12 cellular contexts compared by ENCODE assay signal in the genomic region with DNA sequence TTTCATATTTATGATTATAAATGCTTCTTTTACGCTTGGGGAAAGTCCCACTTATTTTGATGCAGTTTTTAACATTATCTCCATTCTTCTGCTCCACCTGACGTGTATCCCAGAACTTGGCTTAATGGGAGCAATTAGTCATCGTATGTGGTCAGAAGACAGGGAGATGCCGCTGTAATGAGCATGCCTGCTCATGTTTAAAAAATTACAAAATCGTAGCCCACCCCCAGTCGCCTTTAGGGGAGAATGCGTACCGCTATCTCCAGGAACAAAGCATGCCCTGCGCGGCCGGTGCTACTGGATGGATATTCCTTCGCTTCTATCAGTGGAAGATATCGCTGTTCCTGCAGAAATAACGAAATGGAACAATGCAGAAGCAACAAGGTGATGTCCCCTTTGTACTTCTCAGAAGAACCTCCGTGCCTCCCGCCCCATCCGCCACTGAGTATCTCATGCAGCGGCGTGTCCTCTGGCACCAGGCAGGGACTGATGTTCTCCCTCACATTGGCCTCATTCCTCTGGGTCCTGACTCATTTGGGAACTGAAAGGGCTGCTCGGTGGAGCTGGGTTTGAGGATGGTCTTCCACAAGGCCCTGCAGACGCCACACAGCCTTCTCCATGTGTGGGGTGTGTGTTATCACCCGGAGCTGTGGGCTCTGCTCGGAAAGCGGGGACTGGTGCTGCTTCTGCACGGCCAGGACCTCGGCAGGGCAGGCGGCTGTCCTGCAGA.
DNase-seq lines count a peak whose midpoint lies in the region; ATAC-seq, FAIRE-seq and TF ChIP-seq lines count a peak whose summit lies in the region.
"Had no signal": no experiment of that assay in that cellular context is flagged by ENCODE, and none has a peak within 500 bp of the region (broad histone marks: within the 10 kb centered on the region; RNA-seq: fewer than 3 reads in every experiment).

No MANE protein-coding gene starts in this region.

- H3K4me1 Mint-ChIP-seq in activated naive CD8-positive, alpha-beta T cell treated with anti-CD3 and anti-CD28 coated beads, Interleukin-2, amount 50 U/mL, for 24 hours = peaks cover 3% of the 10 kb centered on the region

- no peak for TF ChIP-seq POLR2A in upper lobe of left lung (IDR thresholded peaks at IDR 0.05)

- TF ChIP-seq CTCF in WI38 (IDR thresholded peaks at IDR 0.05; ENCODE audit: low read depth, low read length) = no peak
- TF ChIP-seq CTCF in foreskin keratinocyte (conservative IDR thresholded peaks at IDR 0.05) = no peak
- no peak for TF ChIP-seq CTCF in upper lobe of left lung (IDR thresholded peaks at IDR 0.05)

- DNase-seq in left cardiac atrium (peak; percentile 14), Right ventricle myocardium superior (no peak), foreskin keratinocyte (peak; percentile 92 to 95), urothelium cell line (ENCODE audit: low spot score) (peak; percentile 70), upper lobe of left lung (no peak), NCI-H1694 (lab: John Stamatoyannopoulos, UW) (no peak)
- no peak for DNase-seq in activated naive CD8-positive, alpha-beta T cell treated with anti-CD3 and anti-CD28 coated beads, Interleukin-2, amount 50 U/mL, for 24 hours
- DNase-seq: NCI-H187 treated with DMSO at 0.1 percent for 48 hours had no signal

- no peaks in the 10 kb centered on the region for H3K27me3 Mint-ChIP-seq in activated naive CD8-positive, alpha-beta T cell treated with anti-CD3 and anti-CD28 coated beads, Interleukin-2, amount 50 U/mL, for 24 hours

- H3K36me3 ChIP-seq in upper lobe of left lung = no peaks in the 10 kb centered on the region
- H3K36me3 ChIP-seq: adrenal gland had no signal

- H3K4me3 Mint-ChIP-seq in activated naive CD8-positive, alpha-beta T cell treated with anti-CD3 and anti-CD28 coated beads, Interleukin-2, amount 50 U/mL, for 24 hours = no peak overlapping the region
- H3K4me3 Mint-ChIP-seq: type B pancreatic cell had no signal

- no peak overlapping the region for H3K27ac Mint-ChIP-seq in activated naive CD8-positive, alpha-beta T cell treated with anti-CD3 and anti-CD28 coated beads, Interleukin-2, amount 50 U/mL, for 24 hours
- H3K27ac Mint-ChIP-seq: type B pancreatic cell had no signal

- H3K4me1 ChIP-seq in foreskin keratinocyte (peaks cover 22% of the 10 kb centered on the region), upper lobe of left lung (no peaks in the 10 kb centered on the region)
- H3K4me1 ChIP-seq: adrenal gland had no signal

- no peaks in the 10 kb centered on the region for H3K36me3 Mint-ChIP-seq in activated naive CD8-positive, alpha-beta T cell treated with anti-CD3 and anti-CD28 coated beads, Interleukin-2, amount 50 U/mL, for 24 hours (ENCODE audit: low read depth)
- H3K36me3 Mint-ChIP-seq: type B pancreatic cell had no signal

- peak overlapping the region; percentile 81 for H3K27ac ChIP-seq in foreskin keratinocyte
- no peak overlapping the region for H3K27ac ChIP-seq in upper lobe of left lung
- H3K27ac ChIP-seq: adrenal gland, C4-2B had no signal

- no peaks in the 10 kb centered on the region for H3K9me3 Mint-ChIP-seq in activated naive CD8-positive, alpha-beta T cell treated with anti-CD3 and anti-CD28 coated beads, Interleukin-2, amount 50 U/mL, for 24 hours
- H3K9me3 Mint-ChIP-seq: type B pancreatic cell had no signal

- H3K27me3 ChIP-seq in foreskin keratinocyte (no peaks in the 10 kb centered on the region), upper lobe of left lung (no peaks in the 10 kb centered on the region)
- H3K27me3 ChIP-seq: adrenal gland had no signal

- ATAC-seq in left cardiac atrium (no peak), Right ventricle myocardium superior (ENCODE audit: poor library complexity) (no peak), foreskin keratinocyte (peak; percentile 77), upper lobe of left lung (ENCODE audit: low FRiP score in 2 of 2) (no peak)
- ATAC-seq in activated naive CD8-positive, alpha-beta T cell treated with anti-CD3 and anti-CD28 coated beads, Interleukin-2, amount 50 U/mL, for 24 hours = no peak

- intact Hi-C loops in left cardiac atrium (cut with DNase I) = no loop called here
- intact Hi-C loops in Right ventricle myocardium superior (cut with DNase I) = no loop called here

- FAIRE-seq in urothelium cell line (lab: Jason Lieb, UNC) = no peak

- 92 to 94% methylated on average over 21 to 27 of the region's 27 CpGs for WGBS in upper lobe of left lung, 2 donors

- no peaks in the 10 kb centered on the region for H3K9me3 ChIP-seq in upper lobe of left lung
- H3K9me3 ChIP-seq: adrenal gland had no signal

- H3K4me3 ChIP-seq in WI38 (ENCODE audit: low read depth, low read length) = peak overlapping the region; percentile 45
- H3K4me3 ChIP-seq in upper lobe of left lung = no peak overlapping the region
- H3K4me3 ChIP-seq: adrenal gland had no signal

- no peak for TF ChIP-seq EP300 in upper lobe of left lung (IDR thresholded peaks at IDR 0.05)

Comparison
In these comparisons a context has a peak if more than half of its experiments do, and no peak if none do; other contexts are left out.
1. DNase-seq: peak in left cardiac atrium (single experiment), foreskin keratinocyte (2 of 2) and urothelium cell line (single experiment); none in Right ventricle myocardium superior (single experiment), upper lobe of left lung (0 of 2), activated naive CD8-positive, alpha-beta T cell treated with anti-CD3 and anti-CD28 coated beads, Interleukin-2, amount 50 U/mL, for 24 hours (single experiment) and NCI-H1694 (single experiment).